9 cellular contexts compared by ENCODE assay signal in the genomic region with DNA sequence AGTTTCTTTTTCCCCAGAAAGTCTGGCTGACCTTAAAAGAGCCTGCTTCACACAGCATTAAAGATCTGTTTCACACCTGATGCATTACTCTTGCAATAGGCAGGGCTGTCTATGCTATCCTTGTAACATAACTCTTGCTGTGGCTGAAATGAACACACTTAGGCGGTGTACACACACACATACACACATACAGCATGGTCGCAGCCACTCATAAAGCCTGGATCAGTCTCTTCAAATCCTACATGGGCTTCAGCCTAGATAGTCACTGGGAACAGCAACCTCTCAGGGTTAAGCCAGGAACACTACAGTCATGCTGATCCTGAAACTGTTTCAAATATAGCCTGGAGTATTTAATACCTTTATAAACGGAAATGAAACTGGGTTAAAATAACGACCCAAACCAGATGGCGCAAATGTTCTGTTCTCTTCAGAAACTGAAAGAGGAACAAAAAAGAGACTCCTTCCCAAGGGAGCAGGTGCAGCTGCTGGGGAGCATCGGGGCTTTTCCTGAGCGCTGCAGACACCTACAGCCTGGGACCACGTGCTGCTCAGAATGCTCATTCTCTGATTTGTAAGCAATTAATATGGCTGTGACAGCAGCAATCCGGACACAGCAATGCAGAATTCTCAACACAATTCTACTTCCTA.
DNase-seq lines count a peak whose midpoint lies in the region; ATAC-seq and TF ChIP-seq lines count a peak whose summit lies in the region.
"Had no signal": no experiment of that assay in that cellular context is flagged by ENCODE, and none has a peak within 500 bp of the region (broad histone marks: within the 10 kb centered on the region; RNA-seq: fewer than 3 reads in every experiment).

No MANE protein-coding gene starts in this region.

- WGBS in sigmoid colon, 2 donors = 27 to 31% methylated on average over 9 of the region's 9 CpGs

- TF ChIP-seq POLR2A in GM15510 (IDR thresholded peaks at IDR 0.05; ENCODE audit: borderline replicate concordance, extremely low read depth, insufficient read length) = peak; percentile 9
- no peak for TF ChIP-seq POLR2A in sigmoid colon (IDR thresholded peaks at IDR 0.05)

- H3K4me1 ChIP-seq in colonic mucosa = no peaks in the 10 kb centered on the region
- peaks cover 0 to 14% (median 4%) of the 10 kb centered on the region in 4 donors for H3K4me1 ChIP-seq in sigmoid colon

- H3K9ac ChIP-seq in colonic mucosa (ENCODE audit: low read depth in 2 of 2, low read length in 2 of 2) = no peak overlapping the region

- H3K27ac ChIP-seq in colonic mucosa (peak overlapping the region; percentile 50), sigmoid colon (peak overlapping the region in 1 of 4 donors; percentile 15)
- H3K27ac ChIP-seq: neutrophil had no signal

- TF ChIP-seq EP300 in sigmoid colon (IDR thresholded peaks at IDR 0.05) = no peak

- peak; percentile 23 for DNase-seq in colonic mucosa
- DNase-seq in islet precursor cell = no peak
- no peak for DNase-seq in sigmoid colon
- no peak for DNase-seq in NCI-H82 (lab: John Stamatoyannopoulos, UW)
- DNase-seq in retina = no peak

- H3K4me3 ChIP-seq in colonic mucosa = no peak overlapping the region
- H3K4me3 ChIP-seq in sigmoid colon = no peak overlapping the region

- ATAC-seq in GM21360 (IDR thresholded peaks at IDR 0.05; ENCODE audit: unreplicated experiment) (peak; percentile 88), HG03460 (IDR thresholded peaks at IDR 0.05; ENCODE audit: unreplicated experiment) (peak; percentile 90)

- H3K9me3 ChIP-seq in colonic mucosa (no peaks in the 10 kb centered on the region), sigmoid colon (no peaks in the 10 kb centered on the region)
- H3K9me3 ChIP-seq: neutrophil had no signal

- H3K27me3 ChIP-seq in colonic mucosa (no peaks in the 10 kb centered on the region), sigmoid colon (no peaks in the 10 kb centered on the region)

- H3K36me3 ChIP-seq in colonic mucosa (no peaks in the 10 kb centered on the region), sigmoid colon (no peaks in the 10 kb centered on the region)
- H3K36me3 ChIP-seq: neutrophil had no signal

- intact Hi-C loops in colonic mucosa (cut with DNase I) = no loop called here
- intact Hi-C loops in sigmoid colon (cut with DNase I) = no loop called here

- no peak for TF ChIP-seq CTCF in colonic mucosa (IDR thresholded peaks at IDR 0.05)
- TF ChIP-seq CTCF in sigmoid colon (IDR thresholded peaks at IDR 0.05) = no peak
